Comparison of ENCODE assay signal across 7 cellular contexts in the genomic region with DNA sequence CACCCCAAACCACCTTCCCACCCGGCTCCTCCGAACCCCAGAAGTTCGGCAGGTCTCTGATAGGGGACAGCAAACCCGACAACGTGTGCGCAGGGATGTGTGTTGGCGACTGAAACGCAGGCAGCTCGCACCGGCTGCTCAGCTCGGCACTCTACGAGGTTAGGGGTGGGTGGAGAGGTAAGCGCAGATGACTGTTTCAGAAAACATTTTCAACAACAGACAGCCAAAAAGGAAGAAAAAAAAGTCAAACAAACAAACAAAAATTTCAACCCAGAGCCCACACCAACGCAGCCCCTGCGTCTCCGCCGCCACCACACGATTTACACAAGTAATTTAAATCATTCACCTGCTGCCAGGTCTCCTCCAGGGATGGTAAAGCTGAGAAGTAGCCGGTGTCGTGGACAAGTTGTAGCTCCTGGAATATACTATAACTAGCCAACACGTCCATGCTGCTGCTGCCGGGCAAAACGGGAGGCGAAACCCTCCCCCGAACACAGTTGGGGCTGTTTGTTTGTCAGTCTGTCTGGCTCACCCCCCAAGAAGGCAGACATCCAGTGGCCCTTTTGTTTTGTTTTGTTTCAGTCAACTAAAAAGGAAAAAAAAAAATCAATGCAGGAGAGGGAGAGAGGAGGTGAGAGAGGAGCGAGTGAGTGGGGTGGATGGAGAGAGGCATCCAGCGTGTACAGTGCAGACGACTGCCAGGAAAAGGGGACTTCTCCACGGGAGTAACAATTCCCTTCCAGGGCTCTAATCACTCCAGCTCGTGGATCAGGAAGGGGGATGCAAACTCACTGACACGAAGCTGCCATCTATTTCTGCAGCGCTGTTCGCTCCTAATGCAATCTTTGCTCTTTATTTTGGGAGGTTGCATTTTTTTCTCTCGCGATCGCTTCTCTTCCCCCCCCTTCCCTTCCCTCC. TPM values are rescaled to one million over a fixed set of nuclear protein-coding genes. Genes with fewer than 3 reads are reported as not detected.
A peak's percentile ranks its signal among the peaks of the same experiment; 100 is the strongest.
DNase-seq lines count a peak whose midpoint lies in the region; ATAC-seq and TF ChIP-seq lines count a peak whose summit lies in the region.

A gene (minus strand): TSS at position 828 of the 918 bp plus-strand sequence. CDS start 380 bp downstream, at position 448.

- H3K4me3 Mint-ChIP-seq in activated T-cell treated with anti-CD3 and anti-CD28 coated beads, Interleukin-2, amount 50 U/mL, for 72 hours: peak within 1 kb of the TSS; percentile 90 to 95
- peak within 1 kb of the TSS; percentile 92 for H3K4me3 Mint-ChIP-seq in stimulated activated naive CD8-positive, alpha-beta T cell treated with anti-CD3 and anti-CD28 coated beads, Interleukin-15, Interleukin-2, amounts not matched to agents 100 ng/mL and 50 ng/mL, for 24 hours

- no peaks in the 10 kb centered on the region for H3K36me3 ChIP-seq in esophagus squamous epithelium

- H3K9me3 Mint-ChIP-seq in activated T-cell treated with anti-CD3 and anti-CD28 coated beads, Interleukin-2, amount 50 U/mL, for 72 hours: no peaks in the 10 kb centered on the region
- H3K9me3 Mint-ChIP-seq in stimulated activated naive CD8-positive, alpha-beta T cell treated with anti-CD3 and anti-CD28 coated beads, Interleukin-15, Interleukin-2, amounts not matched to agents 100 ng/mL and 50 ng/mL, for 24 hours: no peaks in the 10 kb centered on the region

- TF ChIP-seq CTCF in esophagus squamous epithelium (IDR thresholded peaks at IDR 0.05): no peak

- DNase-seq in NCI-H510A treated with DMSO at 0.1 percent for 48 hours (lab: John Stamatoyannopoulos, UW) (peak; percentile 71), esophagus squamous epithelium (lab: John Stamatoyannopoulos, UW) (peak; percentile 39), myocyte (ENCODE audit: low read depth) (peak; percentile 57)
- DNase-seq in activated T-cell treated with anti-CD3 and anti-CD28 coated beads, Interleukin-2, amount 50 U/mL, for 72 hours: peak; percentile 66 to 68

- H3K27me3 Mint-ChIP-seq in activated T-cell treated with anti-CD3 and anti-CD28 coated beads, Interleukin-2, amount 50 U/mL, for 72 hours (ENCODE audit: low read depth): no peaks in the 10 kb centered on the region
- H3K27me3 Mint-ChIP-seq in stimulated activated naive CD8-positive, alpha-beta T cell treated with anti-CD3 and anti-CD28 coated beads, Interleukin-15, Interleukin-2, amounts not matched to agents 100 ng/mL and 50 ng/mL, for 24 hours: no peaks in the 10 kb centered on the region

- TF ChIP-seq POLR2A in GM19193 (IDR thresholded peaks at IDR 0.05; ENCODE audit: extremely low read depth, insufficient read depth, insufficient read length) (peak; percentile 49), esophagus squamous epithelium (IDR thresholded peaks at IDR 0.05) (peak in 2 of 4 donors; percentile 22 to 43)

- no peaks in the 10 kb centered on the region for H3K9me3 ChIP-seq in esophagus squamous epithelium

- H3K36me3 Mint-ChIP-seq in activated T-cell treated with anti-CD3 and anti-CD28 coated beads, Interleukin-2, amount 50 U/mL, for 72 hours (ENCODE audit: insufficient read depth in 2 of 2): peaks cover 2 to 10% of the 10 kb centered on the region in 2 donors
- H3K36me3 Mint-ChIP-seq in stimulated activated naive CD8-positive, alpha-beta T cell treated with anti-CD3 and anti-CD28 coated beads, Interleukin-15, Interleukin-2, amounts not matched to agents 100 ng/mL and 50 ng/mL, for 24 hours (ENCODE audit: low read depth): peaks cover 3% of the 10 kb centered on the region

- peaks cover 59% of the 10 kb centered on the region for H3K4me1 Mint-ChIP-seq in activated T-cell treated with anti-CD3 and anti-CD28 coated beads, Interleukin-2, amount 50 U/mL, for 72 hours (ENCODE audit: low read depth)
- peaks cover 56% of the 10 kb centered on the region for H3K4me1 Mint-ChIP-seq in stimulated activated naive CD8-positive, alpha-beta T cell treated with anti-CD3 and anti-CD28 coated beads, Interleukin-15, Interleukin-2, amounts not matched to agents 100 ng/mL and 50 ng/mL, for 24 hours (ENCODE audit: low read depth)

- peak within 1 kb of the TSS; percentile 93 for H3K27ac Mint-ChIP-seq in activated T-cell treated with anti-CD3 and anti-CD28 coated beads, Interleukin-2, amount 50 U/mL, for 72 hours
- peak within 1 kb of the TSS; percentile 96 for H3K27ac Mint-ChIP-seq in stimulated activated naive CD8-positive, alpha-beta T cell treated with anti-CD3 and anti-CD28 coated beads, Interleukin-15, Interleukin-2, amounts not matched to agents 100 ng/mL and 50 ng/mL, for 24 hours

- H3K4me3 ChIP-seq in esophagus squamous epithelium: peak within 1 kb of the TSS; percentile 68 to 91 (median 76)

- no peaks in the 10 kb centered on the region for H3K27me3 ChIP-seq in esophagus squamous epithelium

- ATAC-seq in activated T-cell treated with anti-CD3 and anti-CD28 coated beads, Interleukin-2, amount 50 U/mL, for 72 hours (replicated peaks in 1 of 2): peak; percentile 19 to 28
- ATAC-seq in GM21786 (IDR thresholded peaks at IDR 0.05; ENCODE audit: unreplicated experiment): no peak

- peaks cover 8 to 52% (median 19%) of the 10 kb centered on the region in 3 donors for H3K4me1 ChIP-seq in esophagus squamous epithelium

- intact Hi-C loops in esophagus squamous epithelium (cut with DNase I): loop anchor here (10.0 kb wide), 1 partner anchor 299 kb away; no protein-coding TSS in a partner anchor

- H3K27ac ChIP-seq in esophagus squamous epithelium: peak within 1 kb of the TSS; percentile 93 to 100 (median 100)

- 0% methylated on average over 33 to 36 of the region's 36 CpGs for WGBS in esophagus squamous epithelium, 2 donors

RNA-seq across cellular contexts. Expression of the gene that starts here (rescaled TPM):
- total RNA-seq in activated T-cell treated with anti-CD3 and anti-CD28 coated beads, Interleukin-2, amount 50 U/mL, for 72 hours: 10 to 100 TPM; 31.2 to 43.4 TPM
- total RNA-seq in esophagus squamous epithelium (10 to 100 TPM in 3 of 4 donors, 1 to 10 TPM in 1; 6.5 to 24.8 (median 15.2) TPM), myocyte (8.1 and 12.2 TPM in 2 replicates)
- polyA plus RNA-seq in myocyte (2012): 11.5 TPM
